Comparison of ENCODE assay signal across 14 cellular contexts in genomic region chr14:55846852-55847471, GRCh38.
A peak's percentile ranks its signal among the peaks of the same experiment; 100 is the strongest.
DNase-seq lines count a peak whose midpoint lies in the region; ATAC-seq and TF ChIP-seq lines count a peak whose summit lies in the region.
"Had no signal": no experiment of that assay in that cellular context is flagged by ENCODE, and none has a peak within 500 bp of the region (broad histone marks: within the 10 kb centered on the region; RNA-seq: fewer than 3 reads in every experiment).

No MANE protein-coding gene starts in this region.

- DNase-seq in Right ventricle myocardium inferior (ENCODE audit: missing footprints) (no peak), cardiac septum (ENCODE audit: low spot score) (no peak), cardiac fibroblast (ENCODE audit: low read depth in 2 of 2) (peak; percentile 65 to 70), medulla oblongata (ENCODE audit: extremely low spot score) (peak; percentile 11), aorta (no peak), WTC11 (ENCODE audit: low spot score) (no peak)
- DNase-seq: activated CD4-positive, alpha-beta T cell treated with anti-CD3 and anti-CD28 coated beads for 36 hours; NCI-H510A; SK-N-SH; stimulated activated CD4-positive, alpha-beta T cell treated with anti-CD3 and anti-CD28 coated beads, Interleukin-15, amount 100 ng/mL, for 24 hours had no signal

- H3K9me3 ChIP-seq in aorta (ENCODE audit: control insufficient read depth, low read length): peaks cover 1% of the 10 kb centered on the region
- H3K9me3 ChIP-seq: SK-N-SH had no signal

- intact Hi-C loops in Right ventricle myocardium inferior (cut with DNase I) (no loop called here), cardiac septum (cut with DNase I) (loop anchor here (5.0 kb wide), 1 partner anchor 490 kb away; no protein-coding TSS in a partner anchor), aorta (cut with DNase I) (no loop called here)

- CTCF ChIA-PET in WTC11 (lab: Charles Lee): no interaction called here

- H3K27ac ChIP-seq in aorta (ENCODE audit: low read depth in 1 of 2, low read length in 2 of 2): no peak overlapping the region

- H3K4me1 ChIP-seq in aorta (ENCODE audit: control insufficient read depth in 1 of 2, insufficient read depth in 2 of 2, low read length in 2 of 2): peaks cover 0 to 12% of the 10 kb centered on the region in 2 donors

- H3K27ac Mint-ChIP-seq in WTC11: no peak overlapping the region
- H3K27ac Mint-ChIP-seq: activated CD4-positive, alpha-beta T cell treated with anti-CD3 and anti-CD28 coated beads for 36 hours; stimulated activated effector memory CD8-positive, alpha-beta T cell treated with anti-CD3 and anti-CD28 coated beads, Interleukin-12 subunit alpha, Interleukin-12 subunit beta, amount 100 ng/mL, for 72 hours had no signal

- H3K4me3 Mint-ChIP-seq in WTC11: no peak overlapping the region
- H3K4me3 Mint-ChIP-seq: activated CD4-positive, alpha-beta T cell treated with anti-CD3 and anti-CD28 coated beads for 36 hours; stimulated activated effector memory CD8-positive, alpha-beta T cell treated with anti-CD3 and anti-CD28 coated beads, Interleukin-12 subunit alpha, Interleukin-12 subunit beta, amount 100 ng/mL, for 72 hours had no signal

- peaks cover 20% of the 10 kb centered on the region for H3K9me3 Mint-ChIP-seq in WTC11
- H3K9me3 Mint-ChIP-seq: stimulated activated effector memory CD8-positive, alpha-beta T cell treated with anti-CD3 and anti-CD28 coated beads, Interleukin-12 subunit alpha, Interleukin-12 subunit beta, amount 100 ng/mL, for 72 hours had no signal

- peak; percentile 57 for ATAC-seq in Right ventricle myocardium inferior
- ATAC-seq in aorta (ENCODE audit: low FRiP score): peak; percentile 84
- ATAC-seq in GM21619 (IDR thresholded peaks at IDR 0.05; ENCODE audit: unreplicated experiment): no peak
- no peak for ATAC-seq in WTC11
- ATAC-seq in HG03039 (IDR thresholded peaks at IDR 0.05; ENCODE audit: unreplicated experiment): no peak
- ATAC-seq: activated CD4-positive, alpha-beta T cell treated with anti-CD3 and anti-CD28 coated beads for 36 hours; stimulated activated effector memory CD8-positive, alpha-beta T cell treated with anti-CD3 and anti-CD28 coated beads, Interleukin-12 subunit alpha, Interleukin-12 subunit beta, amount 100 ng/mL, for 72 hours had no signal

- POLR2A ChIA-PET in WTC11 (lab: Charles Lee): no interaction called here

- peaks cover 6% of the 10 kb centered on the region for H3K36me3 Mint-ChIP-seq in WTC11
- H3K36me3 Mint-ChIP-seq: stimulated activated effector memory CD8-positive, alpha-beta T cell treated with anti-CD3 and anti-CD28 coated beads, Interleukin-12 subunit alpha, Interleukin-12 subunit beta, amount 100 ng/mL, for 72 hours had no signal

- H3K36me3 ChIP-seq in aorta (ENCODE audit: control insufficient read depth in 1 of 2, insufficient read depth in 2 of 2, low read length in 1 of 2): no peaks in the 10 kb centered on the region

- WGBS in aorta, 2 donors: 2 to 9% methylated on average over 2 of the region's 2 CpGs

- TF ChIP-seq CTCF in cardiac fibroblast (IDR thresholded peaks at IDR 0.05; ENCODE audit: low read depth, low read length) (no peak), WTC11 (IDR thresholded peaks at IDR 0.05) (no peak)

- H3K4me3 ChIP-seq in cardiac fibroblast (replicated peaks in 1 of 2; ENCODE audit: low read depth in 2 of 2, low read length in 2 of 2) (no peak overlapping the region), aorta (ENCODE audit: low read length in 2 of 2) (no peak overlapping the region)
- H3K4me3 ChIP-seq: K562 had no signal

- no peaks in the 10 kb centered on the region for H3K27me3 ChIP-seq in aorta (ENCODE audit: control insufficient read depth in 1 of 2, insufficient read depth in 2 of 2, low read length in 1 of 2)

- H3K4me1 Mint-ChIP-seq in WTC11: no peaks in the 10 kb centered on the region
- H3K4me1 Mint-ChIP-seq: stimulated activated effector memory CD8-positive, alpha-beta T cell treated with anti-CD3 and anti-CD28 coated beads, Interleukin-12 subunit alpha, Interleukin-12 subunit beta, amount 100 ng/mL, for 72 hours had no signal

- no peaks in the 10 kb centered on the region for H3K27me3 Mint-ChIP-seq in WTC11 (ENCODE audit: low read depth)

TF ChIP-seq in WTC11, 78 proteins besides CTCF, POLR2A, EP300 and RAD21:
- TF ChIP-seq ZNF121 (CRISPR knock-in tag; IDR thresholded peaks at IDR 0.05) (no peak), FOXP1 (CRISPR knock-in tag; IDR thresholded peaks at IDR 0.05; ENCODE audit: borderline replicate concordance) (no peak), NR2C2 (CRISPR knock-in tag; IDR thresholded peaks at IDR 0.05) (no peak), ZNF317 (CRISPR knock-in tag; IDR thresholded peaks at IDR 0.05; ENCODE audit: borderline replicate concordance, low read depth) (no peak), ZNF263 (CRISPR knock-in tag; IDR thresholded peaks at IDR 0.05; ENCODE audit: low read depth) (no peak), ZNF671 (CRISPR knock-in tag; IDR thresholded peaks at IDR 0.05) (no peak), MXD4 (CRISPR knock-in tag; IDR thresholded peaks at IDR 0.05; ENCODE audit: borderline replicate concordance) (no peak), JUN (CRISPR knock-in tag; IDR thresholded peaks at IDR 0.05) (no peak)
- TF ChIP-seq, protein P1, sequence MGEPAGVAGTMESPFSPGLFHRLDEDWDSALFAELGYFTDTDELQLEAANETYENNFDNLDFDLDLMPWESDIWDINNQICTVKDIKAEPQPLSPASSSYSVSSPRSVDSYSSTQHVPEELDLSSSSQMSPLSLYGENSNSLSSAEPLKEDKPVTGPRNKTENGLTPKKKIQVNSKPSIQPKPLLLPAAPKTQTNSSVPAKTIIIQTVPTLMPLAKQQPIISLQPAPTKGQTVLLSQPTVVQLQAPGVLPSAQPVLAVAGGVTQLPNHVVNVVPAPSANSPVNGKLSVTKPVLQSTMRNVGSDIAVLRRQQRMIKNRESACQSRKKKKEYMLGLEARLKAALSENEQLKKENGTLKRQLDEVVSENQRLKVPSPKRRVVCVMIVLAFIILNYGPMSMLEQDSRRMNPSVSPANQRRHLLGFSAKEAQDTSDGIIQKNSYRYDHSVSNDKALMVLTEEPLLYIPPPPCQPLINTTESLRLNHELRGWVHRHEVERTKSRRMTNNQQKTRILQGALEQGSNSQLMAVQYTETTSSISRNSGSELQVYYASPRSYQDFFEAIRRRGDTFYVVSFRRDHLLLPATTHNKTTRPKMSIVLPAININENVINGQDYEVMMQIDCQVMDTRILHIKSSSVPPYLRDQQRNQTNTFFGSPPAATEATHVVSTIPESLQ (CRISPR knock-in tag; IDR thresholded peaks at IDR 0.05): no peak
- TF ChIP-seq, protein P2, sequence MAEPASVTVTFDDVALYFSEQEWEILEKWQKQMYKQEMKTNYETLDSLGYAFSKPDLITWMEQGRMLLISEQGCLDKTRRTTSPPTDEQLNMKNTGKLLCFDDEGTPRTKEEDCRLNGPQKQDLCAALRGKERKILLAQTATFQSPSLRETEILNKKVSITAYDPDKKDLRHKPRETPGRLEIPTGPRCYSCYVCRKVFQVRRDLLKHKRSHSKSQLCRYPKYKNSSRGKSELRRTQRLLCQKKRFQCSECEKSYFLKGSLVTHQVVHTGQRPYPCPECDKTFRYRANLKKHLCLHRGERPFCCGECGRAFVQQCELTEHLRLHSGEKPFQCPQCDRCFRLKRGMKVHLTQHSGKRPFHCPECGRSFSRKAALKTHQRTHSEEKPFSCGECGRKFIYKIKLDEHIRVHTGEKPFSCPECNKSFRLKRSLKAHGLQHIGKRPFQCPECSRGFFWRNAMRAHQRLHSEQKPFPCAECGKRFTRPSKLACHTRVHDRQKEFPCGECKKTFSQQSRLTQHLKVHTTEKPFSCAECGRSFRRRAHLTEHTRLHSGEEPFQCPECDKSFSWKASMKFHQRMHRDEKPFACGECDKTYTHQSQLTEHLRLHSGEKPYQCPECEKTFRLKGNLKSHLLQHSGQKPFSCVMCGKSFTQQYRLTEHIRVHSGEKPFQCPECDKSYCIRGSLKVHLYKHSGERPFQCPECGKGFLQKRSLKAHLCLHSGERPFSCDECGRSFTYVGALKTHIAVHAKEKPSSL (CRISPR knock-in tag; conservative IDR thresholded peaks at IDR 0.05): no peak

Comparison
In these comparisons a context has a peak if more than half of its experiments do, and no peak if none do; other contexts are left out.
1. ATAC-seq: peak in Right ventricle myocardium inferior (single experiment) and aorta (single experiment); none in GM21619 (single experiment), WTC11 (single experiment) and HG03039 (single experiment).
2. DNase-seq: peak in cardiac fibroblast (2 of 2) and medulla oblongata (single experiment); none in Right ventricle myocardium inferior (single experiment), cardiac septum (single experiment), aorta (0 of 2) and WTC11 (single experiment).